In the genomic region with DNA sequence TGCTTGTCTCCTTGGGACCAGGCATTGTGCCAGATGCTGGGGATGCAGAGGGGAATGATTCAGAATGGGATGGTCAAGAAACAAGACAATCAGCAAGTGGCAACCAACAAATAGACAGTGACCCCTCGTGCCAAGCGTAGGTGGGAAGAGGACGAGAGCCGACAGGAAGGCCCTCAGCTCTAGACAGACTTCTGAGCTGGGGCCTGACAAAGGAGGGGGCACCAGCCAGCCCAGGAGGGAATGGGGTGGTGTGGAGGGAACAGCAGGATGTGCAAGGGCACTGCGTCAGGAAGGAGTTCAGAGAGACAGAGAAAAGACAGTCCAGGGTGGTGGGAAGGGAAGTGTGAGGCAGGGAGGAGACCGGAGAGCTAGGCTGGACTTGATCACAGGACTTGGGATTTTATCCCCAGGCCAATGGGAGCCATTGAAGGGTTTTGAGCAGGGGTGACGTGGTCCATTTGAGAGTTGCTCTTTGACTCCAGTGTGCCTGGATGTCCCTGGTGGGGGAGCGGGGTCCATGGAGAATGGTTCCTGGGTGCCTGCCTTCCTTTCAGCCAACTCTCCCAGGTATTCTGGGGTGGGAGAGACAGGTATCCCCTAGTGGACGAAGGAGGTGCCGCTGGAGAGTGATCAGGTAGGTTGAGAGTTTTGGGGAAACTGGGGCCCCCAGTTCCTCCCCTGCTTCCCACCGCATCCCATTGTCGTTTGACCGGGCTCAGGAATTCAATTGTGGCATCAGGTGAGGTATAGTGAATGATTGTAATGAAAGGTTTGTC, we compare ENCODE assay signal across 22 cellular contexts.
A peak's percentile ranks its signal among the peaks of the same experiment; 100 is the strongest.
DNase-seq lines count a peak whose midpoint lies in the region; ATAC-seq, FAIRE-seq and TF ChIP-seq lines count a peak whose summit lies in the region.
"Had no signal": no experiment of that assay in that cellular context is flagged by ENCODE, and none has a peak within 500 bp of the region (broad histone marks: within the 10 kb centered on the region; RNA-seq: fewer than 3 reads in every experiment).

No MANE protein-coding gene starts in this region.

- H3K27ac Mint-ChIP-seq in endodermal cell (no peak overlapping the region), neural crest cell (ENCODE audit: unreplicated experiment) (peak overlapping the region; percentile 46)
- H3K27ac Mint-ChIP-seq in activated CD8-positive, alpha-beta T cell treated with anti-CD3 and anti-CD28 coated beads, Interleukin-2, amount 10 ng/mL, durations not matched to agents 7 days and 5 days: no peak overlapping the region

- H3K9me3 Mint-ChIP-seq in endodermal cell: no peaks in the 10 kb centered on the region
- H3K9me3 Mint-ChIP-seq in neural crest cell: no peaks in the 10 kb centered on the region
- H3K9me3 Mint-ChIP-seq in activated CD8-positive, alpha-beta T cell treated with anti-CD3 and anti-CD28 coated beads, Interleukin-2, amount 10 ng/mL, durations not matched to agents 7 days and 5 days (ENCODE audit: insufficient read depth): no peaks in the 10 kb centered on the region

- TF ChIP-seq CTCF in HepG2 (CRISPR knock-in tag; IDR thresholded peaks at IDR 0.05) (no peak), right lobe of liver (IDR thresholded peaks at IDR 0.05) (no peak), endodermal cell (conservative IDR thresholded peaks at IDR 0.05) (peak; percentile 60), neural crest cell (conservative IDR thresholded peaks at IDR 0.05) (no peak)

- intact Hi-C loops in HepG2 (cut with micrococcal nuclease; ENCODE audit: unreplicated experiment): no loop called here
- intact Hi-C loops in right lobe of liver (cut with DNase I): no loop called here

- H3K36me3 Mint-ChIP-seq in endodermal cell (ENCODE audit: low read depth) (no peaks in the 10 kb centered on the region), neural crest cell (ENCODE audit: low read depth) (no peaks in the 10 kb centered on the region)
- no peaks in the 10 kb centered on the region for H3K36me3 Mint-ChIP-seq in activated CD8-positive, alpha-beta T cell treated with anti-CD3 and anti-CD28 coated beads, Interleukin-2, amount 10 ng/mL, durations not matched to agents 7 days and 5 days (ENCODE audit: low read depth)

- no peaks in the 10 kb centered on the region for H3K79me2 ChIP-seq in HepG2 (ENCODE audit: insufficient read depth, low read length)

- ATAC-seq in HepG2: peak; percentile 33; the same call in 1 of the 3 replicates
- ATAC-seq in right lobe of liver: no peak
- ATAC-seq in activated CD8-positive, alpha-beta T cell treated with anti-CD3 and anti-CD28 coated beads, Interleukin-2, amount 10 ng/mL, durations not matched to agents 7 days and 5 days: no peak

- H3K9ac ChIP-seq in HepG2 (ENCODE audit: insufficient read depth, low read depth, low read length): no peak overlapping the region
- H3K9ac ChIP-seq in endodermal cell (ENCODE audit: extremely low read depth, low read length, poor library complexity, severe bottlenecking): no peak overlapping the region
- H3K9ac ChIP-seq: KMS-11 had no signal

- peaks cover 3 to 8% of the 10 kb centered on the region in 2 experiments; a peak in 3 of 5 replicates for H3K27me3 ChIP-seq in HepG2 (ENCODE audit: control insufficient read depth in 1 of 2, insufficient read depth in 2 of 2, low read length in 2 of 2)
- no peaks in the 10 kb centered on the region for H3K27me3 ChIP-seq in right lobe of liver
- H3K27me3 ChIP-seq in endodermal cell (ENCODE audit: control insufficient read depth, insufficient read depth, low read length, poor library complexity, severe bottlenecking): no peaks in the 10 kb centered on the region

- H3K27ac ChIP-seq in HepG2 (ENCODE audit: extremely low read length, insufficient read depth, low read length) (no peak overlapping the region), right lobe of liver (no peak overlapping the region), endodermal cell (ENCODE audit: low read depth, low read length) (no peak overlapping the region)
- H3K27ac ChIP-seq: C4-2B, KMS-11 had no signal

- H3K9me3 ChIP-seq in HepG2 (ENCODE audit: low read length): no peaks in the 10 kb centered on the region
- no peaks in the 10 kb centered on the region for H3K9me3 ChIP-seq in right lobe of liver
- no peaks in the 10 kb centered on the region for H3K9me3 ChIP-seq in endodermal cell (ENCODE audit: control insufficient read depth, low read length)

- no peak overlapping the region for H3K4me2 ChIP-seq in HepG2 (ENCODE audit: low read depth, low read length)
- H3K4me2 ChIP-seq: KMS-11 had no signal

- H2AFZ ChIP-seq in HepG2 (ENCODE audit: low read length): no peak overlapping the region

- BruUV-seq in HepG2 (replicated peaks; lab: Mats Ljungman, UMichigan): no TSS peak

- H3K4me3 Mint-ChIP-seq in endodermal cell (no peak overlapping the region), neural crest cell (no peak overlapping the region)
- H3K4me3 Mint-ChIP-seq in activated CD8-positive, alpha-beta T cell treated with anti-CD3 and anti-CD28 coated beads, Interleukin-2, amount 10 ng/mL, durations not matched to agents 7 days and 5 days: no peak overlapping the region

- no peak for TF ChIP-seq RAD21 in HepG2 (CRISPR knock-in tag; IDR thresholded peaks at IDR 0.05)

- H3K36me3 ChIP-seq in HepG2 (replicated peaks in 1 of 2; ENCODE audit: control insufficient read depth in 1 of 2, insufficient read depth in 2 of 2, low read length in 2 of 2) (no peaks in the 10 kb centered on the region), right lobe of liver (no peaks in the 10 kb centered on the region), endodermal cell (ENCODE audit: control insufficient read depth, insufficient read depth, low read length) (no peaks in the 10 kb centered on the region)

- no peak for TF ChIP-seq POLR2A in HepG2 (IDR thresholded peaks at IDR 0.05; ENCODE audit: insufficient read depth in 1 of 2, low read depth in 2 of 2, low read length in 2 of 2)
- no peak for TF ChIP-seq POLR2A in right lobe of liver (IDR thresholded peaks at IDR 0.05)

- no peak for DNase-seq in HepG2 (ENCODE audit: low spot score)
- DNase-seq in right lobe of liver: no peak
- no peak for DNase-seq in endodermal cell
- no peak for DNase-seq in neural crest cell (ENCODE audit: low read depth, low spot score)
- DNase-seq in NCI-H69 (lab: John Stamatoyannopoulos, UW): no peak
- DNase-seq in stimulated activated CD4-positive, alpha-beta T cell treated with anti-CD3 and anti-CD28 coated beads, Interleukin-1b, Interleukin-23, amount 100 ng/mL, for 48 hours: no peak
- no peak for DNase-seq in NCI-H2029 (lab: John Stamatoyannopoulos, UW)
- DNase-seq in activated CD8-positive, alpha-beta T cell treated with anti-CD3 and anti-CD28 coated beads, Interleukin-2, amount 10 ng/mL, durations not matched to agents 7 days and 5 days: no peak
- DNase-seq: IMR-90, NCI-H1105, NCI-H146, NCI-H2029 treated with DMSO at 0.1 percent for 48 hours, NCI-H2171, NCI-H345, NCI-H524, Right ventricle myocardium superior had no signal

- H3K27me3 Mint-ChIP-seq in endodermal cell (ENCODE audit: insufficient read depth): peaks cover 3% of the 10 kb centered on the region
- H3K27me3 Mint-ChIP-seq in neural crest cell (ENCODE audit: low read depth): peaks cover 4% of the 10 kb centered on the region
- no peaks in the 10 kb centered on the region for H3K27me3 Mint-ChIP-seq in activated CD8-positive, alpha-beta T cell treated with anti-CD3 and anti-CD28 coated beads, Interleukin-2, amount 10 ng/mL, durations not matched to agents 7 days and 5 days (ENCODE audit: low read depth)

- H3K4me3 ChIP-seq in HepG2 (replicated peaks in 1 of 3; ENCODE audit: insufficient read depth in 1 of 3, low read depth in 2 of 3, low read length in 3 of 3) (no peak overlapping the region), right lobe of liver (no peak overlapping the region), endodermal cell (ENCODE audit: low read length) (no peak overlapping the region)

- H3K4me1 Mint-ChIP-seq in endodermal cell (no peaks in the 10 kb centered on the region), neural crest cell (no peaks in the 10 kb centered on the region)
- H3K4me1 Mint-ChIP-seq in activated CD8-positive, alpha-beta T cell treated with anti-CD3 and anti-CD28 coated beads, Interleukin-2, amount 10 ng/mL, durations not matched to agents 7 days and 5 days (ENCODE audit: low read depth): no peaks in the 10 kb centered on the region

- H3K4me1 ChIP-seq in HepG2 (ENCODE audit: insufficient read depth, low read length): peaks cover 11% of the 10 kb centered on the region
- H3K4me1 ChIP-seq in right lobe of liver: no peaks in the 10 kb centered on the region
- H3K4me1 ChIP-seq in endodermal cell (ENCODE audit: control insufficient read depth, insufficient read depth, low read length): no peaks in the 10 kb centered on the region

- WGBS in HepG2 (ENCODE audit: low lambda C conversion rate): 54% methylated on average over 12 of the region's 13 CpGs
- WGBS in right lobe of liver (ENCODE audit: insufficient coverage, low coverage, low lambda C conversion rate, missing lambda C conversion rate): 87% methylated on average over 11 of the region's 13 CpGs
- 93 to 95% methylated on average over 8 to 13 of the region's 13 CpGs for WGBS in endodermal cell (ENCODE audit: insufficient coverage in 1 of 2, insufficient read length in 1 of 2), 2 experiments

- FAIRE-seq in HepG2 (lab: Jason Lieb, UNC): no peak
- FAIRE-seq: G401.6, GM19239, H54, HTR-8/SVneo had no signal

- no peaks in the 10 kb centered on the region for H4K20me1 ChIP-seq in HepG2 (ENCODE audit: insufficient read depth, low read length)

- POLR2A ChIA-PET in HepG2 (lab: Yijun Ruan, JAX): no interaction called here
- POLR2A ChIA-PET in activated CD8-positive, alpha-beta T cell treated with anti-CD3 and anti-CD28 coated beads, Interleukin-2, amount 10 ng/mL, durations not matched to agents 7 days and 5 days (lab: Charles Lee): no interaction called here

- CTCF ChIA-PET in HepG2 (lab: Yijun Ruan, JAX; ENCODE audit: low intra/inter-chr PET ratio, low total read pairs): no interaction called here
- CTCF ChIA-PET in activated CD8-positive, alpha-beta T cell treated with anti-CD3 and anti-CD28 coated beads, Interleukin-2, amount 10 ng/mL, durations not matched to agents 7 days and 5 days (lab: Charles Lee): no interaction called here

- in situ Hi-C loops in HepG2 (cut with HindIII; ENCODE audit: extremely low pct_ligation_motif_present, low pct_unique_long_range_greater_than_20kb): no loop called here

- no peak for TF ChIP-seq EP300 in HepG2 (IDR thresholded peaks at IDR 0.05; ENCODE audit: low read depth in 2 of 2, low read length in 2 of 2)
- TF ChIP-seq EP300 in HepG2 (CRISPR knock-in tag; IDR thresholded peaks at IDR 0.05; ENCODE audit: borderline replicate concordance): no peak
